ENCODE assay signal across 14 cellular contexts in the genomic region with DNA sequence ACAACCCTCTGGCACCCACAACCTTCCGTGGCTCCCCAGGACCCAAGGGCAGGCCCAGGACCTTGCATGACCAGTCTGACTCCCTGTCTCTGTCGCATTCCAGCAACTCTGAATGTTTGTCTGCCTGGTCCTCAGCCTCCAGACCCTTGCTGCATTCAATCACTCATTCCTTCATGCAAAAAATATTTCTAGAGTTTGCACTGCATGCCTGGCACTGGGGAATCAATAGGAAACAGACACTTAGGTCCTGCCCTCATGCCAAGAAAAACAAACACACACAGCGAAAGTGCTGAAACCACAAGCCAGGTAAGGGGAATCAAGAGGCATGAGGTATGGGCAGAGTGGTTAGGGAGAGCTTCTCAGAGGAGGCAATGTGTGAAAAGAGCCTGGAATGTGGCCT. TPM values are rescaled to one million over a fixed set of nuclear protein-coding genes. Genes with fewer than 3 reads are reported as not detected.
"Had no signal": no experiment of that assay in that cellular context is flagged by ENCODE, and none has a peak within 500 bp of the region (broad histone marks: within the 10 kb centered on the region; RNA-seq: fewer than 3 reads in every experiment).

No MANE protein-coding gene starts in this region.

RNA-seq across cellular contexts. Expression of a gene that starts 1.9 kb away (rescaled TPM):
- total RNA-seq: activated B cell treated with CpG ODN at 0.5 μM for 24 hours; activated CD8-positive, alpha-beta T cell treated with anti-CD3 and anti-CD28 coated beads for 36 hours; activated T-cell treated with anti-CD3 and anti-CD28 coated beads, Interleukin-2, amount 50 U/mL, for 4 hours; activated T-helper 17 cell treated with anti-CD3 and anti-CD28 coated beads, Interleukin-2, amount 50 U/mL, for 72 hours; astrocyte; bronchial epithelial cell; cardiac septum; cerebellum; dorsolateral prefrontal cortex; esophagus muscularis mucosa; foreskin keratinocyte; gastrocnemius medialis; T-cell; T-helper 2 cell treated with Interferon-gamma antibody and Interleukin-4, amounts not matched to agents 100 ng/mL and 5 ng/mL, for 36 hours had no signal
- polyA plus RNA-seq: foreskin keratinocyte had no signal
